14 cellular contexts compared by ENCODE assay signal in genomic region chr10:97528876-97529275, GRCh38. TPM values are rescaled to one million over a fixed set of nuclear protein-coding genes. Genes with fewer than 3 reads are reported as not detected.
"Had no signal": no experiment of that assay in that cellular context is flagged by ENCODE, and none has a peak within 500 bp of the region (broad histone marks: within the 10 kb centered on the region; RNA-seq: fewer than 3 reads in every experiment).

No MANE protein-coding gene starts in this region.

RNA-seq across cellular contexts. Expression of gene ANKRD2, which starts 43.7 kb away (rescaled TPM):
- total RNA-seq: activated naive CD8-positive, alpha-beta T cell treated with anti-CD3 and anti-CD28 coated beads for 36 hours; activated T-cell treated with anti-CD3 and anti-CD28 coated beads, Interleukin-2, amount 50 U/mL, for 4 hours; activated T-cell treated with anti-CD3 and anti-CD28 coated beads, Interleukin-2, amount 50 U/mL, for 72 hours; activated T-helper 1 cell treated with anti-CD3 and anti-CD28 coated beads, Interleukin-12 subunit alpha, Interleukin-12 subunit beta, Interleukin-2, Interleukin-4 antibody, amounts not matched to agents 30 ng/mL and 10 ng/mL and 1 ng/mL, durations not matched to agents 14 hours and 24 hours and 36 hours; activated T-helper 17 cell treated with anti-CD3 and anti-CD28 coated beads, Interleukin-2, amount 50 U/mL, for 72 hours; ascending aorta; body of pancreas; breast epithelium; cardiac muscle cell; cerebellum had no signal
- polyA plus RNA-seq: cardiac muscle cell had no signal

RNA-seq across cellular contexts. Expression of gene HOGA1, which starts 55.3 kb away (rescaled TPM):
- total RNA-seq: activated naive CD4-positive, alpha-beta T cell treated with anti-CD3 and anti-CD28 coated beads for 36 hours; activated naive CD4-positive, alpha-beta T cell treated with anti-CD3 and anti-CD28 coated beads, Interleukin-2, amount 50 U/mL, for 72 hours; activated naive CD8-positive, alpha-beta T cell treated with anti-CD3 and anti-CD28 coated beads for 36 hours; activated naive CD8-positive, alpha-beta T cell treated with anti-CD3 and anti-CD28 coated beads, Interleukin-2, amount 10 ng/mL, durations not matched to agents 7 days and 5 days; activated T-cell treated with anti-CD3 and anti-CD28 coated beads, Interleukin-2, amount 50 U/mL, for 4 hours; activated T-cell treated with anti-CD3 and anti-CD28 coated beads, Interleukin-2, amount 50 U/mL, for 72 hours; activated T-helper 1 cell treated with anti-CD3 and anti-CD28 coated beads, Interleukin-12 subunit alpha, Interleukin-12 subunit beta, Interleukin-2, Interleukin-4 antibody, amounts not matched to agents 30 ng/mL and 10 ng/mL and 1 ng/mL, durations not matched to agents 14 hours and 24 hours and 36 hours; activated T-helper 17 cell treated with anti-CD3 and anti-CD28 coated beads, Interleukin-2, amount 50 U/mL, for 72 hours; activated T-helper 2 cell treated with anti-CD3 and anti-CD28 coated beads, Interferon-gamma antibody, Interleukin-2, Interleukin-4, amounts not matched to agents 10 μg/mL and 5 μg/mL and 100 μg/mL, durations not matched to agents 14 hours and 24 hours and 36 hours had no signal
